2 cellular contexts compared by ENCODE assay signal in genomic region chr1:233327938-233328660, GRCh38.
TF ChIP-seq lines count a peak whose summit lies in the region.

No MANE protein-coding gene starts in this region.

TF ChIP-seq in liver, 16 proteins besides CTCF, POLR2A, EP300 and RAD21:
- no peak for TF ChIP-seq HNF4G (IDR thresholded peaks at IDR 0.05)
- TF ChIP-seq TAF1 (conservative IDR thresholded peaks at IDR 0.05), result no peak
- no peak for TF ChIP-seq JUND (IDR thresholded peaks at IDR 0.05)
- TF ChIP-seq FOXA2 (IDR thresholded peaks at IDR 0.05), result no peak
- TF ChIP-seq EGR1 (IDR thresholded peaks at IDR 0.05; ENCODE audit: low read depth in 2 of 2), result no peak
- TF ChIP-seq REST (IDR thresholded peaks at IDR 0.05), result no peak
- TF ChIP-seq, protein P1, sequence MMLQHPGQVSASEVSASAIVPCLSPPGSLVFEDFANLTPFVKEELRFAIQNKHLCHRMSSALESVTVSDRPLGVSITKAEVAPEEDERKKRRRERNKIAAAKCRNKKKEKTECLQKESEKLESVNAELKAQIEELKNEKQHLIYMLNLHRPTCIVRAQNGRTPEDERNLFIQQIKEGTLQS (IDR thresholded peaks at IDR 0.05), result no peak
- no peak for TF ChIP-seq FOXA1 (IDR thresholded peaks at IDR 0.05)
- TF ChIP-seq RXRA (IDR thresholded peaks at IDR 0.05), result no peak
- TF ChIP-seq NR2F2 (IDR thresholded peaks at IDR 0.05), result no peak
- no peak for TF ChIP-seq GABPA (IDR thresholded peaks at IDR 0.05 in 1 of 2, conservative IDR thresholded peaks at IDR 0.05 in 1 of 2)
- TF ChIP-seq, protein P2, sequence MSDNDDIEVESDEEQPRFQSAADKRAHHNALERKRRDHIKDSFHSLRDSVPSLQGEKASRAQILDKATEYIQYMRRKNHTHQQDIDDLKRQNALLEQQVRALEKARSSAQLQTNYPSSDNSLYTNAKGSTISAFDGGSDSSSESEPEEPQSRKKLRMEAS (IDR thresholded peaks at IDR 0.05), result no peak
- TF ChIP-seq SP1 (IDR thresholded peaks at IDR 0.05), result no peak
- no peak for TF ChIP-seq HNF4A (conservative IDR thresholded peaks at IDR 0.05)
- TF ChIP-seq ZBTB33 (IDR thresholded peaks at IDR 0.05), result no peak
- no peak for TF ChIP-seq YY1 (IDR thresholded peaks at IDR 0.05)

TF ChIP-seq in HepG2, 621 proteins besides CTCF, POLR2A, EP300 and RAD21:
- no peak for TF ChIP-seq ZSCAN31 (CRISPR knock-in tag; IDR thresholded peaks at IDR 0.05; ENCODE audit: low read depth)
- TF ChIP-seq ZNF772 (CRISPR knock-in tag; IDR thresholded peaks at IDR 0.05), result no peak
